18 cellular contexts compared by ENCODE assay signal in the genomic region with DNA sequence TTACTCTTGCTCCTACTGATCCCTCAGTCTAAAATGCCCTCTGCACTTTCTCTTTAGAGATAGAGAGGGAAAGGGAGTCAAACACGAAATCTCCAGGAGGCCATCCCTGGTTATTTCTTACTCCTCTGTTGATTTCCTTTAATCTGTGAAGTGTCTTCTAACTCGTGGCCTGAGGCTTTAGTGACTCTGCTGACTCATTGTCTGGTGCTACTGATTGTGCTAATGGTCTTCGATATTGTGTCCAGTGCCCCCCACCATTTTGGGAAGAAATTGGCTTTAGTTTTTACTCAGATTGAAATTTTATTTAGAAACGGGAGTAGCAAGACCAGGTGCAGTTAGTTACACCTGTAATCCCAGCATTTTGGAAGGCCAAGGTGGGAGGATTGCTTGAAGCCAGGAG. TPM values are rescaled to one million over a fixed set of nuclear protein-coding genes. Genes with fewer than 3 reads are reported as not detected.
DNase-seq lines count a peak whose midpoint lies in the region; ATAC-seq and TF ChIP-seq lines count a peak whose summit lies in the region.
"Had no signal": no experiment of that assay in that cellular context is flagged by ENCODE, and none has a peak within 500 bp of the region (broad histone marks: within the 10 kb centered on the region; RNA-seq: fewer than 3 reads in every experiment).

No MANE protein-coding gene starts in this region.

- no peaks in the 10 kb centered on the region for H3K36me3 ChIP-seq in vagina

- DNase-seq in HFFc6, result peak; percentile 61
- peak; percentile 10 for DNase-seq in T1000 (lab: John Stamatoyannopoulos, UW)
- no peak for DNase-seq in endothelial cell (ENCODE audit: low spot score)
- peak; percentile 77 for DNase-seq in pulmonary artery endothelial cell (ENCODE audit: low read depth, low spot score)
- no peak for DNase-seq in vagina (ENCODE audit: extremely low spot score in 2 of 2)
- DNase-seq: activated CD8-positive, alpha-beta T cell treated with anti-CD3 and anti-CD28 coated beads for 36 hours; DMS79; mucosa of descending colon; NCI-H1092; NCI-H2171 treated with DMSO at 0.1 percent for 48 hours; NK-92 treated with Interleukin-12 subunit alpha and Interleukin-12 subunit beta, amount 100 ng/mL, for 24 hours; nucleus accumbens; small intestine had no signal

- no peak for TF ChIP-seq CTCF in HFFc6 (IDR thresholded peaks at IDR 0.05)
- TF ChIP-seq CTCF in endothelial cell (IDR thresholded peaks at IDR 0.05; ENCODE audit: unreplicated experiment), result no peak
- no peak for TF ChIP-seq CTCF in vagina (IDR thresholded peaks at IDR 0.05)

- no peaks in the 10 kb centered on the region for H3K4me1 ChIP-seq in vagina

- H3K27me3 Mint-ChIP-seq in HFFc6 (ENCODE audit: insufficient read depth) (no peaks in the 10 kb centered on the region), endothelial cell (ENCODE audit: unreplicated experiment) (peaks cover 1% of the 10 kb centered on the region)
- H3K27me3 Mint-ChIP-seq: activated CD8-positive, alpha-beta T cell treated with anti-CD3 and anti-CD28 coated beads for 36 hours had no signal

- TF ChIP-seq POLR2A in vagina (IDR thresholded peaks at IDR 0.05), result no peak

- H3K27me3 ChIP-seq in vagina, result no peaks in the 10 kb centered on the region

- no peak overlapping the region for H3K4me3 ChIP-seq in vagina
- H3K4me3 ChIP-seq: mucosa of descending colon had no signal

- no peaks in the 10 kb centered on the region for H3K9me3 ChIP-seq in vagina
- H3K9me3 ChIP-seq: mucosa of descending colon had no signal

- H3K27ac Mint-ChIP-seq in HFFc6 (peak overlapping the region; percentile 99), endothelial cell (ENCODE audit: unreplicated experiment) (peak overlapping the region; percentile 26)
- H3K27ac Mint-ChIP-seq: activated CD8-positive, alpha-beta T cell treated with anti-CD3 and anti-CD28 coated beads for 36 hours; activated T-helper 1 cell treated with anti-CD3 and anti-CD28 coated beads, Interleukin-12 subunit alpha, Interleukin-12 subunit beta, Interleukin-2, Interleukin-4 antibody, amounts not matched to agents 30 ng/mL and 10 ng/mL and 1 ng/mL, durations not matched to agents 14 hours and 24 hours and 36 hours had no signal

- intact Hi-C loops in vagina (cut with DNase I), result loop anchor here (5.0 kb wide), 1 partner anchor 106 kb away; no protein-coding TSS in a partner anchor

- H3K4me3 Mint-ChIP-seq in HFFc6 (peak overlapping the region; percentile 75), endothelial cell (ENCODE audit: unreplicated experiment) (no peak overlapping the region)
- H3K4me3 Mint-ChIP-seq: activated CD8-positive, alpha-beta T cell treated with anti-CD3 and anti-CD28 coated beads for 36 hours; activated T-helper 1 cell treated with anti-CD3 and anti-CD28 coated beads, Interleukin-12 subunit alpha, Interleukin-12 subunit beta, Interleukin-2, Interleukin-4 antibody, amounts not matched to agents 30 ng/mL and 10 ng/mL and 1 ng/mL, durations not matched to agents 14 hours and 24 hours and 36 hours; CD14-positive monocyte had no signal

- ATAC-seq in GM21381 (IDR thresholded peaks at IDR 0.05; ENCODE audit: unreplicated experiment) (no peak), GM19351 (IDR thresholded peaks at IDR 0.05; ENCODE audit: unreplicated experiment) (no peak)
- ATAC-seq: activated CD8-positive, alpha-beta T cell treated with anti-CD3 and anti-CD28 coated beads for 36 hours; HepG2; mucosa of descending colon had no signal

- no peak overlapping the region for H3K27ac ChIP-seq in vagina

- H3K4me1 Mint-ChIP-seq in HFFc6 (ENCODE audit: low read depth), result peaks cover 79% of the 10 kb centered on the region
- peaks cover 9% of the 10 kb centered on the region for H3K4me1 Mint-ChIP-seq in endothelial cell (ENCODE audit: unreplicated experiment)

- H3K9me3 Mint-ChIP-seq in HFFc6 (no peaks in the 10 kb centered on the region), endothelial cell (ENCODE audit: unreplicated experiment) (no peaks in the 10 kb centered on the region)
- H3K9me3 Mint-ChIP-seq: activated CD8-positive, alpha-beta T cell treated with anti-CD3 and anti-CD28 coated beads for 36 hours; activated T-helper 1 cell treated with anti-CD3 and anti-CD28 coated beads, Interleukin-12 subunit alpha, Interleukin-12 subunit beta, Interleukin-2, Interleukin-4 antibody, amounts not matched to agents 30 ng/mL and 10 ng/mL and 1 ng/mL, durations not matched to agents 14 hours and 24 hours and 36 hours had no signal

- peaks cover 4% of the 10 kb centered on the region for H3K36me3 Mint-ChIP-seq in HFFc6 (ENCODE audit: low read depth)
- no peaks in the 10 kb centered on the region for H3K36me3 Mint-ChIP-seq in endothelial cell (ENCODE audit: low read depth, unreplicated experiment)
- H3K36me3 Mint-ChIP-seq: CD14-positive monocyte had no signal

RNA-seq across cellular contexts. Expression of gene CLEC9A, which starts 0.8 kb away (rescaled TPM):
- not detected for total RNA-seq in HFFc6 (2021; fragmentation: NEBNext Ultra II Directional; extraction: Animal tissue kit (Norgen Biotek cat#: 25700))
- total RNA-seq in endothelial cell (ENCODE audit: unreplicated experiment) (not detected), pulmonary artery endothelial cell (not detected in 2 replicates), vagina (not detected)
- total RNA-seq: activated CD8-positive, alpha-beta T cell treated with anti-CD3 and anti-CD28 coated beads for 36 hours; activated T-helper 1 cell treated with anti-CD3 and anti-CD28 coated beads, Interleukin-12 subunit alpha, Interleukin-12 subunit beta, Interleukin-2, Interleukin-4 antibody, amounts not matched to agents 30 ng/mL and 10 ng/mL and 1 ng/mL, durations not matched to agents 14 hours and 24 hours and 36 hours; HepG2 had no signal

RNA-seq across cellular contexts. Expression of gene CLEC12B, which starts 20.9 kb away (rescaled TPM):
- under 1 TPM; 0.24 to 0.40 (median 0.36) TPM for total RNA-seq in HFFc6 (2021; fragmentation: NEBNext Ultra II Directional; extraction: Animal tissue kit (Norgen Biotek cat#: 25700))
- not detected for total RNA-seq in endothelial cell (ENCODE audit: unreplicated experiment)
- 0.35 and 0.46 TPM in 2 replicates for total RNA-seq in pulmonary artery endothelial cell
- total RNA-seq in vagina, result not detected
- total RNA-seq: activated CD8-positive, alpha-beta T cell treated with anti-CD3 and anti-CD28 coated beads for 36 hours; activated T-helper 1 cell treated with anti-CD3 and anti-CD28 coated beads, Interleukin-12 subunit alpha, Interleukin-12 subunit beta, Interleukin-2, Interleukin-4 antibody, amounts not matched to agents 30 ng/mL and 10 ng/mL and 1 ng/mL, durations not matched to agents 14 hours and 24 hours and 36 hours; HepG2; mucosa of descending colon had no signal

RNA-seq across cellular contexts. Expression of gene CLEC1B, which starts 32.4 kb away (rescaled TPM):
- total RNA-seq in HFFc6 (2021; fragmentation: NEBNext Ultra II Directional; extraction: Animal tissue kit (Norgen Biotek cat#: 25700)), result not detected
- total RNA-seq in endothelial cell (ENCODE audit: unreplicated experiment), result not detected
- total RNA-seq in pulmonary artery endothelial cell, result 0.18 TPM in 1 of 2 replicates, not detected in the other
- total RNA-seq in vagina, result not detected
- total RNA-seq: activated CD8-positive, alpha-beta T cell treated with anti-CD3 and anti-CD28 coated beads for 36 hours; activated T-helper 1 cell treated with anti-CD3 and anti-CD28 coated beads, Interleukin-12 subunit alpha, Interleukin-12 subunit beta, Interleukin-2, Interleukin-4 antibody, amounts not matched to agents 30 ng/mL and 10 ng/mL and 1 ng/mL, durations not matched to agents 14 hours and 24 hours and 36 hours; HepG2; mucosa of descending colon had no signal

Comparison
In these comparisons a context has a peak if more than half of its experiments do, and no peak if none do; other contexts are left out.
1. DNase-seq: peak in HFFc6 (single experiment), T1000 (single experiment) and pulmonary artery endothelial cell (single experiment); none in endothelial cell (single experiment) and vagina (0 of 2).